Comparison of ENCODE assay signal across 13 cellular contexts in genomic region chr17:3907483-3908216, GRCh38. TPM values are rescaled to one million over a fixed set of nuclear protein-coding genes. Genes with fewer than 3 reads are reported as not detected.
A peak's percentile ranks its signal among the peaks of the same experiment; 100 is the strongest.
DNase-seq lines count a peak whose midpoint lies in the region; ATAC-seq and TF ChIP-seq lines count a peak whose summit lies in the region.
"Had no signal": no experiment of that assay in that cellular context is flagged by ENCODE, and none has a peak within 500 bp of the region (broad histone marks: within the 10 kb centered on the region; RNA-seq: fewer than 3 reads in every experiment).

No MANE protein-coding gene starts in this region.

- H3K36me3 Mint-ChIP-seq in dendritic cell treated with granulocyte-macrophage colony-stimulating factor and Interleukin-4, amounts not matched to agents 40 ng/mL and 50 ng/mL, for 4 days (ENCODE audit: low read depth) = peaks cover 39% of the 10 kb centered on the region
- no peaks in the 10 kb centered on the region for H3K36me3 Mint-ChIP-seq in neural progenitor cell

- TF ChIP-seq RAD21 in IMR-90 (IDR thresholded peaks at IDR 0.05; ENCODE audit: low read length) = peak; percentile 36; the same call in 1 of the 2 replicates

- no peak overlapping the region for H4K91ac ChIP-seq in IMR-90 (ENCODE audit: insufficient read depth, low read depth, low read length)

- H3K27ac Mint-ChIP-seq in dendritic cell treated with granulocyte-macrophage colony-stimulating factor and Interleukin-4, amounts not matched to agents 40 ng/mL and 50 ng/mL, for 4 days = peak overlapping the region; percentile 23
- H3K27ac Mint-ChIP-seq in neural progenitor cell = peak overlapping the region; percentile 84
- H3K27ac Mint-ChIP-seq: stimulated activated naive CD8-positive, alpha-beta T cell treated with anti-CD3 and anti-CD28 coated beads, Interleukin-15, Interleukin-2, amounts not matched to agents 100 ng/mL and 50 ng/mL, for 24 hours had no signal

- H3K18ac ChIP-seq in IMR-90 (ENCODE audit: low read depth, low read length) = no peak overlapping the region

- H4K8ac ChIP-seq in IMR-90 (ENCODE audit: low read depth in 2 of 2, low read length in 2 of 2) = no peak overlapping the region

- H4K20me1 ChIP-seq in IMR-90 (ENCODE audit: insufficient read depth, low read length) = 0 out of 2 replicates have a peak, but pooled peaks cover 4% of the 10 kb centered on the region
- no peaks in the 10 kb centered on the region for H4K20me1 ChIP-seq in neural progenitor cell (ENCODE audit: low read depth)

- CTCF ChIA-PET in IMR-90 (lab: Yijun Ruan, JAX) = interaction anchor here (0.9 kb wide), 1 partner anchor 18 kb away, joined by 5 read pairs; no protein-coding TSS in a partner anchor

- no peak overlapping the region for H2BK120ac ChIP-seq in IMR-90 (ENCODE audit: low read depth, low read length)

- no peak overlapping the region for H2BK20ac ChIP-seq in IMR-90 (ENCODE audit: low read depth, low read length)

- H3F3A ChIP-seq in neural progenitor cell (ENCODE audit: low read depth) = no peaks in the 10 kb centered on the region

- TF ChIP-seq CTCF in IMR-90 (conservative IDR thresholded peaks at IDR 0.05; ENCODE audit: low read depth, low read length) (0 out of 2 replicates have a peak, but pooled peaks have one; percentile 23), neural progenitor cell (IDR thresholded peaks at IDR 0.05) (peak; percentile 57), prostate gland (IDR thresholded peaks at IDR 0.05) (peak in 2 of 4 experiments; percentile 48 to 52)

- no peak overlapping the region for H2AK9ac ChIP-seq in IMR-90 (replicated peaks; ENCODE audit: low read depth, low read length, poor library complexity)

- H3K27ac ChIP-seq in IMR-90 (ENCODE audit: insufficient read depth, low read length) (no peak overlapping the region), neural progenitor cell (no peak overlapping the region), prostate gland (no peak overlapping the region)
- H3K27ac ChIP-seq: skin epidermis had no signal

- POLR2A ChIA-PET in IMR-90 (lab: Charles Lee; ENCODE audit: unreplicated experiment) = no interaction called here

- WGBS in IMR-90 (ENCODE audit: extremely low coverage in 2 of 2, insufficient read length in 1 of 2), 2 experiments = 45% methylated on average over 2 of the region's 11 CpGs; no CpG with 5 or more reads in 1 of the 2 experiments
- 86% methylated on average over 11 of the region's 11 CpGs for WGBS in prostate gland

- H3K9me3 Mint-ChIP-seq in dendritic cell treated with granulocyte-macrophage colony-stimulating factor and Interleukin-4, amounts not matched to agents 40 ng/mL and 50 ng/mL, for 4 days = no peaks in the 10 kb centered on the region
- no peaks in the 10 kb centered on the region for H3K9me3 Mint-ChIP-seq in neural progenitor cell
- H3K9me3 Mint-ChIP-seq: stimulated activated naive CD8-positive, alpha-beta T cell treated with anti-CD3 and anti-CD28 coated beads, Interleukin-15, Interleukin-2, amounts not matched to agents 100 ng/mL and 50 ng/mL, for 24 hours had no signal

- H3K23ac ChIP-seq in IMR-90 (ENCODE audit: low read depth, low read length) = no peak overlapping the region

- H3K4me3 Mint-ChIP-seq in dendritic cell treated with granulocyte-macrophage colony-stimulating factor and Interleukin-4, amounts not matched to agents 40 ng/mL and 50 ng/mL, for 4 days = no peak overlapping the region
- no peak overlapping the region for H3K4me3 Mint-ChIP-seq in neural progenitor cell
- H3K4me3 Mint-ChIP-seq: stimulated activated naive CD8-positive, alpha-beta T cell treated with anti-CD3 and anti-CD28 coated beads, Interleukin-15, Interleukin-2, amounts not matched to agents 100 ng/mL and 50 ng/mL, for 24 hours had no signal

- no peaks in the 10 kb centered on the region for H3K36me3 ChIP-seq in IMR-90 (ENCODE audit: control insufficient read depth, insufficient read depth, low read length)
- no peaks in the 10 kb centered on the region for H3K36me3 ChIP-seq in neural progenitor cell
- no peaks in the 10 kb centered on the region for H3K36me3 ChIP-seq in prostate gland

- H3K4me1 ChIP-seq in IMR-90 (ENCODE audit: control insufficient read depth, insufficient read depth, low read length) (no peaks in the 10 kb centered on the region), neural progenitor cell (no peaks in the 10 kb centered on the region), prostate gland (replicated peaks) (no peaks in the 10 kb centered on the region)

- no peaks in the 10 kb centered on the region for H3K9me3 ChIP-seq in IMR-90 (ENCODE audit: control insufficient read depth, insufficient read depth, low read length)
- no peaks in the 10 kb centered on the region for H3K9me3 ChIP-seq in neural progenitor cell (ENCODE audit: low read depth)
- H3K9me3 ChIP-seq in prostate gland = no peaks in the 10 kb centered on the region

- in situ Hi-C loops in IMR-90 (cut with MboI; ENCODE audit: low sequenced_read_pairs) = no loop called here

- H3K4me3 ChIP-seq in IMR-90 (ENCODE audit: insufficient read depth, low read depth, low read length) (no peak overlapping the region), neural progenitor cell (no peak overlapping the region), prostate gland (no peak overlapping the region)
- H3K4me3 ChIP-seq: skin epidermis had no signal

- intact Hi-C loops in IMR-90 (cut with micrococcal nuclease) = no loop called here
- intact Hi-C loops in dendritic cell treated with granulocyte-macrophage colony-stimulating factor and Interleukin-4, amounts not matched to agents 40 ng/mL and 50 ng/mL, for 4 days (cut with micrococcal nuclease) = no loop called here
- intact Hi-C loops in prostate gland (cut with DNase I) = no loop called here

- H3K79me2 ChIP-seq in neural progenitor cell (ENCODE audit: low read depth) = no peaks in the 10 kb centered on the region

- no TSS peak for BruUV-seq in IMR-90 (replicated peaks; lab: Mats Ljungman, UMichigan)

- ATAC-seq in IMR-90 (ENCODE audit: low read depth) = no peak
- no peak for ATAC-seq in stimulated activated naive CD8-positive, alpha-beta T cell treated with anti-CD3 and anti-CD28 coated beads, Interleukin-15, Interleukin-2, amounts not matched to agents 100 U/mL and 50 U/mL, for 24 hours

- H3K14ac ChIP-seq in IMR-90 (replicated peaks; ENCODE audit: low read depth, low read length) = no peak overlapping the region

- no peaks in the 10 kb centered on the region for H3K79me1 ChIP-seq in IMR-90 (ENCODE audit: low read depth in 1 of 2, low read length in 2 of 2)

- peaks cover 2% of the 10 kb centered on the region for H3K27me3 Mint-ChIP-seq in dendritic cell treated with granulocyte-macrophage colony-stimulating factor and Interleukin-4, amounts not matched to agents 40 ng/mL and 50 ng/mL, for 4 days
- H3K27me3 Mint-ChIP-seq in neural progenitor cell (ENCODE audit: insufficient read depth, low read depth) = no peaks in the 10 kb centered on the region
- H3K27me3 Mint-ChIP-seq: stimulated activated naive CD8-positive, alpha-beta T cell treated with anti-CD3 and anti-CD28 coated beads, Interleukin-15, Interleukin-2, amounts not matched to agents 100 ng/mL and 50 ng/mL, for 24 hours had no signal

- no peak overlapping the region for H2BK5ac ChIP-seq in IMR-90 (ENCODE audit: low read depth, low read length, poor library complexity, severe bottlenecking)

- H2AFZ ChIP-seq in IMR-90 (replicated peaks; ENCODE audit: low read length, poor library complexity) = no peak overlapping the region
- H2AFZ ChIP-seq in neural progenitor cell (replicated peaks) = no peak overlapping the region

- dilution Hi-C loops in IMR-90 (cut with HindIII; ENCODE audit: low sequenced_read_pairs, unreplicated experiment) = no loop called here

- peak; percentile 13 for DNase-seq in COLO668 (lab: John Stamatoyannopoulos, UW; ENCODE audit: unreplicated experiment)
- no peak for DNase-seq in IMR-90
- peak; percentile 67 for DNase-seq in neural progenitor cell (ENCODE audit: low spot score)
- DNase-seq in DMS114 treated with DMSO at 0.1 percent for 48 hours (lab: John Stamatoyannopoulos, UW; ENCODE audit: unreplicated experiment) = no peak
- DNase-seq in UCSD-AML1 (lab: John Stamatoyannopoulos, UW; ENCODE audit: unreplicated experiment) = no peak
- no peak for DNase-seq in prostate gland (ENCODE audit: low spot score)
- DNase-seq in stimulated activated naive CD8-positive, alpha-beta T cell treated with anti-CD3 and anti-CD28 coated beads, Interleukin-15, Interleukin-2, amounts not matched to agents 100 U/mL and 50 U/mL, for 24 hours = no peak
- DNase-seq: activated effector memory CD4-positive, alpha-beta T cell treated with Interleukin-2 at 50 U/mL for 16 hours; GF-D8; KBM-7 had no signal

- H3K56ac ChIP-seq in IMR-90 (ENCODE audit: extremely low read depth, insufficient read depth, low read length) = no peak overlapping the region

- H3K9ac ChIP-seq in IMR-90 (ENCODE audit: low read depth, low read length) (no peak overlapping the region), neural progenitor cell (no peak overlapping the region)

- no peak for TF ChIP-seq POLR2A in IMR-90 (IDR thresholded peaks at IDR 0.05; ENCODE audit: low read depth, low read length)
- no peak for TF ChIP-seq POLR2A in prostate gland (IDR thresholded peaks at IDR 0.05)

- peaks cover 39% of the 10 kb centered on the region for H3K4me1 Mint-ChIP-seq in dendritic cell treated with granulocyte-macrophage colony-stimulating factor and Interleukin-4, amounts not matched to agents 40 ng/mL and 50 ng/mL, for 4 days (ENCODE audit: low read depth)
- H3K4me1 Mint-ChIP-seq in neural progenitor cell = peaks cover 7% of the 10 kb centered on the region

- H2BK15ac ChIP-seq in IMR-90 (ENCODE audit: low read depth, low read length) = no peak overlapping the region

- no peak overlapping the region for H4K5ac ChIP-seq in IMR-90 (ENCODE audit: low read depth, low read length)

- H3K4ac ChIP-seq in IMR-90 (ENCODE audit: low read depth, low read length) = no peak overlapping the region

- peaks cover 2% of the 10 kb centered on the region; the same call in 1 of the 2 replicates for H3K27me3 ChIP-seq in IMR-90 (ENCODE audit: control insufficient read depth, insufficient read depth, low read length)
- H3K27me3 ChIP-seq in neural progenitor cell = no peaks in the 10 kb centered on the region
- H3K27me3 ChIP-seq in prostate gland (replicated peaks; ENCODE audit: insufficient read depth) = no peaks in the 10 kb centered on the region

- H3K4me2 ChIP-seq in IMR-90 (ENCODE audit: low read depth, low read length) (no peak overlapping the region), neural progenitor cell (no peak overlapping the region)

- H3K9me1 ChIP-seq in IMR-90 (ENCODE audit: insufficient read depth, low read length) = no peaks in the 10 kb centered on the region

- H2AK5ac ChIP-seq in IMR-90 (ENCODE audit: low read depth, low read length) = no peak overlapping the region

RNA-seq across cellular contexts. Expression of gene P2RX1, which starts 8.6 kb away (rescaled TPM):
- total RNA-seq in IMR-90 (2012; rRNA removed) (not detected in 2 replicates), neural progenitor cell (ENCODE audit: low replicate concordance) (not detected in 2 replicates), prostate gland (10 to 100 TPM in 1 of 2 donors, 1 to 10 TPM in 1; 3.8 to 22.5 TPM)
- polyA plus RNA-seq in IMR-90 (2012; rRNA removed) = not detected in 2 replicates
- not detected in 2 replicates for polyA plus RNA-seq in IMR-90 (2012; cell fraction: cytosol; rRNA removed)
- polyA plus RNA-seq in IMR-90 (2012; cell fraction: nucleus; rRNA removed; ENCODE audit: low replicate concordance) = 0.09 and 0.10 TPM in 2 replicates

RNA-seq across cellular contexts. Expression of gene CAMKK1, which starts 14.8 kb away (rescaled TPM):
- total RNA-seq in IMR-90 (2012; rRNA removed) (4.1 and 4.2 TPM in 2 replicates), neural progenitor cell (ENCODE audit: low replicate concordance) (2.9 and 6.4 TPM in 2 replicates), prostate gland (10 to 100 TPM in 1 of 2 donors, 1 to 10 TPM in 1; 2.0 to 12.8 TPM)
- polyA plus RNA-seq in IMR-90 (2012; rRNA removed) = 7.7 and 8.2 TPM in 2 replicates
- polyA plus RNA-seq in IMR-90 (2012; cell fraction: cytosol; rRNA removed) = 4.6 and 6.1 TPM in 2 replicates
- 18.8 and 32.0 TPM in 2 replicates for polyA plus RNA-seq in IMR-90 (2012; cell fraction: nucleus; rRNA removed; ENCODE audit: low replicate concordance)

RNA-seq across cellular contexts. Expression of gene ATP2A3, which starts 56.6 kb away (rescaled TPM):
- total RNA-seq in IMR-90 (2012; rRNA removed) (0.18 and 0.28 TPM in 2 replicates), neural progenitor cell (ENCODE audit: low replicate concordance) (0.65 and 2.8 TPM in 2 replicates), prostate gland (10 to 100 TPM; 16.3 to 44.5 TPM)
- 0.63 and 0.76 TPM in 2 replicates for polyA plus RNA-seq in IMR-90 (2012; rRNA removed)
- 0.56 and 1.3 TPM in 2 replicates for polyA plus RNA-seq in IMR-90 (2012; cell fraction: cytosol; rRNA removed)
- polyA plus RNA-seq in IMR-90 (2012; cell fraction: nucleus; rRNA removed; ENCODE audit: low replicate concordance) = 2.3 and 3.6 TPM in 2 replicates

Comparison
In these comparisons a context has a peak if more than half of its experiments do, and no peak if none do; other contexts are left out.
1. DNase-seq: peak in COLO668 (single experiment) and neural progenitor cell (single experiment); none in IMR-90 (single experiment), DMS114 treated with DMSO at 0.1 percent for 48 hours (single experiment), UCSD-AML1 (single experiment), prostate gland (single experiment) and stimulated activated naive CD8-positive, alpha-beta T cell treated with anti-CD3 and anti-CD28 coated beads, Interleukin-15, Interleukin-2, amounts not matched to agents 100 U/mL and 50 U/mL, for 24 hours (single experiment).